19 cellular contexts compared by ENCODE assay signal in the genomic region with DNA sequence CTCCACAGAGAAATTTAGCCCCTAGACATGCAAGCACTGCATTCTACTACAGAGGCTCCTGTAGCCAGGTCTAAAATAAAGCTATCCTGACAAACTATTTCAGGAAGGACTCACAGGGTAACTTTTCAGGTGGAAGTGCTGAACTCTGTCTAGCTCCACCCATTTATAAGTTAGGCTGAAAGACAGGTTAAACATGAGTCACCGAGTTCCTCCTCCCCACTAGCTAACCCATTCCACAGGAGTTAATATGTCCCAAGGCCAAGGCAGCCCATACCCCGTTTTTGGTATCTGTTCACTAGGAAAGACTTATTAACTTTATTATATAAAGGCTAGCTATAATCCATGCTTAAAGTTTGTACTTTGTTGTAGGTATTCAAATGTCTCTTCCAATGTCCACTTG. TPM values are rescaled to one million over a fixed set of nuclear protein-coding genes. Genes with fewer than 3 reads are reported as not detected.
DNase-seq lines count a peak whose midpoint lies in the region; ATAC-seq and TF ChIP-seq lines count a peak whose summit lies in the region.
"Had no signal": no experiment of that assay in that cellular context is flagged by ENCODE, and none has a peak within 500 bp of the region (broad histone marks: within the 10 kb centered on the region; RNA-seq: fewer than 3 reads in every experiment).

No MANE protein-coding gene starts in this region.

- CTCF ChIA-PET in RWPE1 (lab: Yijun Ruan, JAX) = no interaction called here

- H3K36me3 ChIP-seq in gastroesophageal sphincter = no peaks in the 10 kb centered on the region
- H3K36me3 ChIP-seq: adrenal gland, left ventricle myocardium inferior, upper lobe of left lung had no signal

- no peak overlapping the region for H3K4me3 ChIP-seq in gastroesophageal sphincter
- H3K4me3 ChIP-seq: adrenal gland, BLaER1, left ventricle myocardium inferior, MG63, upper lobe of left lung had no signal

- POLR2A ChIA-PET in RWPE1 (lab: Yijun Ruan, JAX; ENCODE audit: low non-redundant PET) = no interaction called here

- peak overlapping the region; percentile 39 for H3K27ac Mint-ChIP-seq in type B pancreatic cell

- TF ChIP-seq EP300 in gastroesophageal sphincter (IDR thresholded peaks at IDR 0.05) = no peak

- H3K4me1 Mint-ChIP-seq in type B pancreatic cell (ENCODE audit: unreplicated experiment) = peaks cover 9% of the 10 kb centered on the region

- H3K36me3 Mint-ChIP-seq in type B pancreatic cell = peaks cover 4% of the 10 kb centered on the region

- H3K4me3 Mint-ChIP-seq in type B pancreatic cell = peak overlapping the region; percentile 72

- ATAC-seq in foreskin keratinocyte (peak; percentile 75), gastroesophageal sphincter (no peak)

- 81 to 84% methylated on average over 2 of the region's 2 CpGs for WGBS in gastroesophageal sphincter (ENCODE audit: low coverage in 1 of 2), 2 donors

- no peaks in the 10 kb centered on the region for H3K27me3 ChIP-seq in foreskin keratinocyte
- H3K27me3 ChIP-seq in gastroesophageal sphincter = no peaks in the 10 kb centered on the region
- H3K27me3 ChIP-seq: adrenal gland, BLaER1, MG63, upper lobe of left lung had no signal

- no peaks in the 10 kb centered on the region for H3K9me3 ChIP-seq in gastroesophageal sphincter
- H3K9me3 ChIP-seq: adrenal gland, BLaER1, left ventricle myocardium inferior, MG63, upper lobe of left lung had no signal

- peaks cover 15% of the 10 kb centered on the region for H3K4me1 ChIP-seq in foreskin keratinocyte
- peaks cover 0 to 43% (median 7%) of the 10 kb centered on the region in 3 donors for H3K4me1 ChIP-seq in gastroesophageal sphincter

- H3K9me3 Mint-ChIP-seq in type B pancreatic cell = no peaks in the 10 kb centered on the region

- DNase-seq in SIG-M5 treated with dmso at 0.1 percent for 504 hours (lab: John Stamatoyannopoulos, UW; ENCODE audit: unreplicated experiment) (peak; percentile 21), SIG-M5 (lab: John Stamatoyannopoulos, UW) (no peak), RWPE1 (ENCODE audit: low spot score) (peak; percentile 41), foreskin keratinocyte (peak; percentile 18 to 65), type B pancreatic cell (ENCODE audit: extremely low spot score, unreplicated experiment) (no peak), NAMALWA (ENCODE audit: low spot score) (no peak), NCI-H1092 treated with DMSO at 0.1 percent for 48 hours (lab: John Stamatoyannopoulos, UW) (no peak)
- DNase-seq: activated gamma-delta T cell, adrenal gland, glutamatergic neuron, HCEC 1CT, left ventricle myocardium inferior, MG63, NCI-H1694 treated with DMSO at 0.1 percent for 48 hours, NCI-H774, upper lobe of left lung, WERI-Rb-1 had no signal

- TF ChIP-seq CTCF in RWPE1 (conservative IDR thresholded peaks at IDR 0.05; ENCODE audit: low read depth) = no peak
- no peak for TF ChIP-seq CTCF in foreskin keratinocyte (conservative IDR thresholded peaks at IDR 0.05)
- no peak for TF ChIP-seq CTCF in type B pancreatic cell (conservative IDR thresholded peaks at IDR 0.05)
- no peak for TF ChIP-seq CTCF in gastroesophageal sphincter (IDR thresholded peaks at IDR 0.05)

- no peak for TF ChIP-seq POLR2A in gastroesophageal sphincter (IDR thresholded peaks at IDR 0.05)

- H3K27me3 Mint-ChIP-seq in type B pancreatic cell = no peaks in the 10 kb centered on the region

- H3K27ac ChIP-seq in RWPE1 (no peak overlapping the region), foreskin keratinocyte (no peak overlapping the region), gastroesophageal sphincter (no peak overlapping the region)
- H3K27ac ChIP-seq: adrenal gland, BLaER1, left ventricle myocardium inferior, upper lobe of left lung, WERI-Rb-1 had no signal

RNA-seq across cellular contexts. Expression of a gene that starts 3.5 kb away (rescaled TPM):
- 17.1 and 19.7 TPM in 2 replicates for total RNA-seq in foreskin keratinocyte
- polyA plus RNA-seq in foreskin keratinocyte = 5.4 and 7.5 TPM in 2 replicates
- total RNA-seq in type B pancreatic cell (ENCODE audit: low replicate concordance) = 18.7 and 21.8 TPM in 2 replicates
- total RNA-seq in gastroesophageal sphincter = 10 to 100 TPM; 23.3 to 28.3 (median 25.5) TPM

Comparison
In these comparisons a context has a peak if more than half of its experiments do, and no peak if none do; other contexts are left out.
1. DNase-seq: peak in SIG-M5 treated with dmso at 0.1 percent for 504 hours (single experiment), RWPE1 (single experiment) and foreskin keratinocyte (2 of 2); none in SIG-M5 (single experiment), type B pancreatic cell (single experiment), NAMALWA (single experiment) and NCI-H1092 treated with DMSO at 0.1 percent for 48 hours (single experiment).